ENCODE assay signal across 1 cellular context in the genomic region with DNA sequence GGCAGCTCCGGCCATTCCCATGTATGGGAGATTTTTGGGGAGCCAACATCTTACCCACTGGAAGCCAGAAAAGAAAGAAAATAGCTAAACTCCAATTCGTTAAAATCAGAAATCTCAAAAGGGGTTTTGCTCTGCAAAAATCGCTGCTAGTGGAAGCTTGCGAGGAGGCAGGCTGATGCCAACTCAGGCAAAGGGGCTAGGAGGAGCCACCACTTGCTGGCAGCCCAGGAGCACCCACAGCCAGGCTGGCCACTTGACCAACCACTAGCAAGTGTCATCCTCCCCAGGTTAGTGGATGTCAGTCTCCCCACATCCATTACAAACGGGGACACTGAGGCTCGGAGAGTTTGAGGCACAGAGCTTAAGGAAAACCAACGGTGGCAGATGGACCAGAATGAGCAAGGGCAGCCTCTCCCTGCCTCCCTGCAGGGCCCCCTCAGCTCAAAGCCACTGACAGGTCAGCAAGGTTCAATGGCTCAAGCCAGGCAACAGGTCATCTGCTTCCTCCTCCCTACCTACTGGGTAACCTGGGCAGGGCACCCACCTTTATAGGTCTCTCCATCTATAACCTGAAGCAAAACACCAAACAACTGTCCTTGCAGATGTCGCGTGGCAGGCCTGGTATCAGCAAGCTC.
TF ChIP-seq lines count a peak whose summit lies in the region.

No MANE protein-coding gene starts in this region.

TF ChIP-seq in IMR-90, 13 proteins besides CTCF, POLR2A, EP300 and RAD21 (continued from another document):
- no peak for TF ChIP-seq FOS (IDR thresholded peaks at IDR 0.05; ENCODE audit: low read depth, low read length)
- no peak for TF ChIP-seq RCOR1 (IDR thresholded peaks at IDR 0.05; ENCODE audit: insufficient replicate concordance, low read length)
- TF ChIP-seq MAZ (IDR thresholded peaks at IDR 0.05; ENCODE audit: borderline replicate concordance, low read depth, low read length): no peak
- TF ChIP-seq RFX5 (IDR thresholded peaks at IDR 0.05; ENCODE audit: low read depth, low read length): no peak
- no peak for TF ChIP-seq CEBPB (IDR thresholded peaks at IDR 0.05; ENCODE audit: low read depth, low read length)
- no peak for TF ChIP-seq MAFK (IDR thresholded peaks at IDR 0.05; ENCODE audit: low read depth, low read length)
- TF ChIP-seq, protein P1, sequence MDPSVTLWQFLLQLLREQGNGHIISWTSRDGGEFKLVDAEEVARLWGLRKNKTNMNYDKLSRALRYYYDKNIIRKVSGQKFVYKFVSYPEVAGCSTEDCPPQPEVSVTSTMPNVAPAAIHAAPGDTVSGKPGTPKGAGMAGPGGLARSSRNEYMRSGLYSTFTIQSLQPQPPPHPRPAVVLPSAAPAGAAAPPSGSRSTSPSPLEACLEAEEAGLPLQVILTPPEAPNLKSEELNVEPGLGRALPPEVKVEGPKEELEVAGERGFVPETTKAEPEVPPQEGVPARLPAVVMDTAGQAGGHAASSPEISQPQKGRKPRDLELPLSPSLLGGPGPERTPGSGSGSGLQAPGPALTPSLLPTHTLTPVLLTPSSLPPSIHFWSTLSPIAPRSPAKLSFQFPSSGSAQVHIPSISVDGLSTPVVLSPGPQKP (IDR thresholded peaks at IDR 0.05; ENCODE audit: borderline replicate concordance, low read depth, low read length): no peak
- no peak for TF ChIP-seq NFE2L2 (IDR thresholded peaks at IDR 0.05; ENCODE audit: low read depth, low read length)
- TF ChIP-seq, protein P2, sequence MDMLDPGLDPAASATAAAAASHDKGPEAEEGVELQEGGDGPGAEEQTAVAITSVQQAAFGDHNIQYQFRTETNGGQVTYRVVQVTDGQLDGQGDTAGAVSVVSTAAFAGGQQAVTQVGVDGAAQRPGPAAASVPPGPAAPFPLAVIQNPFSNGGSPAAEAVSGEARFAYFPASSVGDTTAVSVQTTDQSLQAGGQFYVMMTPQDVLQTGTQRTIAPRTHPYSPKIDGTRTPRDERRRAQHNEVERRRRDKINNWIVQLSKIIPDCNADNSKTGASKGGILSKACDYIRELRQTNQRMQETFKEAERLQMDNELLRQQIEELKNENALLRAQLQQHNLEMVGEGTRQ (IDR thresholded peaks at IDR 0.05; ENCODE audit: low read depth, low read length): no peak
- no peak for TF ChIP-seq MXI1 (IDR thresholded peaks at IDR 0.05; ENCODE audit: borderline replicate concordance, low read depth, low read length)
- TF ChIP-seq CHD1 (IDR thresholded peaks at IDR 0.05; ENCODE audit: low read depth, low read length): no peak
